16 cellular contexts compared by ENCODE assay signal in genomic region chr7:51350195-51350896, GRCh38. TPM values are rescaled to one million over a fixed set of nuclear protein-coding genes. Genes with fewer than 3 reads are reported as not detected.
DNase-seq lines count a peak whose midpoint lies in the region; ATAC-seq, FAIRE-seq and TF ChIP-seq lines count a peak whose summit lies in the region.
"Had no signal": no experiment of that assay in that cellular context is flagged by ENCODE, and none has a peak within 500 bp of the region (broad histone marks: within the 10 kb centered on the region; RNA-seq: fewer than 3 reads in every experiment).

No MANE protein-coding gene starts in this region.

- peak; percentile 90 for DNase-seq in Daoy (ENCODE audit: low read depth)
- peak; percentile 98 for DNase-seq in NCI-H2171 treated with DMSO at 0.1 percent for 48 hours (lab: John Stamatoyannopoulos, UW)
- DNase-seq in bronchial epithelial cell (ENCODE audit: low read depth) = peak; percentile 96
- DNase-seq in anterior cingulate cortex (lab: John Stamatoyannopoulos, UW) = no peak
- no peak for DNase-seq in GM13976 (ENCODE audit: low spot score)
- DNase-seq: activated CD4-positive, alpha-beta T cell treated with anti-CD3 and anti-CD28 coated beads, Interleukin-2, amount 10 ng/mL, durations not matched to agents 24 days and 14 days; HFFc6; naive B cell; RPMI8226; stimulated activated CD4-positive, alpha-beta T cell treated with anti-CD3 and anti-CD28 coated beads, Interleukin-4, amount 100 ng/mL, for 24 hours; uterus had no signal

- H3K27me3 Mint-ChIP-seq in nephron (ENCODE audit: low read depth) = no peaks in the 10 kb centered on the region
- H3K27me3 Mint-ChIP-seq: activated CD4-positive, alpha-beta T cell treated with anti-CD3 and anti-CD28 coated beads, Interleukin-2, amount 10 ng/mL, durations not matched to agents 24 days and 14 days; naive B cell had no signal

- no peaks in the 10 kb centered on the region for H3K27me3 ChIP-seq in bronchial epithelial cell (ENCODE audit: control insufficient read depth, insufficient read depth, low read length)
- H3K27me3 ChIP-seq: ascending aorta, gastroesophageal sphincter, uterus had no signal

- no peak overlapping the region for H3K4me3 ChIP-seq in bronchial epithelial cell (ENCODE audit: low read depth, low read length)
- H3K4me3 ChIP-seq: ascending aorta, gastroesophageal sphincter, uterus had no signal

- in situ Hi-C loops in GM13976 (cut with MboI; ENCODE audit: low sequenced_read_pairs, unreplicated experiment) = no loop called here

- H3K36me3 Mint-ChIP-seq in nephron (ENCODE audit: low read depth) = no peaks in the 10 kb centered on the region
- H3K36me3 Mint-ChIP-seq: naive B cell had no signal

- H3K9me3 Mint-ChIP-seq in nephron = no peaks in the 10 kb centered on the region
- H3K9me3 Mint-ChIP-seq: activated CD4-positive, alpha-beta T cell treated with anti-CD3 and anti-CD28 coated beads, Interleukin-2, amount 10 ng/mL, durations not matched to agents 24 days and 14 days had no signal

- ATAC-seq in HG03469 (IDR thresholded peaks at IDR 0.05; ENCODE audit: unreplicated experiment) (no peak), GM21360 (IDR thresholded peaks at IDR 0.05; ENCODE audit: unreplicated experiment) (no peak)
- ATAC-seq: gastroesophageal sphincter had no signal

- no peaks in the 10 kb centered on the region for H3K36me3 ChIP-seq in bronchial epithelial cell (ENCODE audit: control insufficient read depth, insufficient read depth, low read length)
- H3K36me3 ChIP-seq: ascending aorta, gastroesophageal sphincter, uterus had no signal

- peak overlapping the region in 1 of 3 experiments; percentile 7 for H3K4me3 Mint-ChIP-seq in nephron
- H3K4me3 Mint-ChIP-seq: activated CD4-positive, alpha-beta T cell treated with anti-CD3 and anti-CD28 coated beads, Interleukin-2, amount 10 ng/mL, durations not matched to agents 24 days and 14 days; HFFc6; naive B cell had no signal

- TF ChIP-seq CTCF in bronchial epithelial cell (IDR thresholded peaks at IDR 0.05; ENCODE audit: insufficient read depth, low read length, severe bottlenecking) (no peak), nephron (IDR thresholded peaks at IDR 0.05; ENCODE audit: unreplicated experiment in 3 of 3) (no peak), GM13976 (IDR thresholded peaks at IDR 0.05; ENCODE audit: borderline replicate concordance, control extremely low read depth, extremely low read depth, insufficient read depth, missing control alignments) (no peak)

- peak; percentile 98 for FAIRE-seq in bronchial epithelial cell (lab: Jason Lieb, UNC)

- peak overlapping the region; percentile 48 to 80 (median 61) for H3K27ac Mint-ChIP-seq in nephron
- H3K27ac Mint-ChIP-seq: activated CD4-positive, alpha-beta T cell treated with anti-CD3 and anti-CD28 coated beads, Interleukin-2, amount 10 ng/mL, durations not matched to agents 24 days and 14 days; HFFc6; naive B cell had no signal

- peaks cover 43% of the 10 kb centered on the region for H3K4me1 Mint-ChIP-seq in nephron
- H3K4me1 Mint-ChIP-seq: activated CD4-positive, alpha-beta T cell treated with anti-CD3 and anti-CD28 coated beads, Interleukin-2, amount 10 ng/mL, durations not matched to agents 24 days and 14 days had no signal

RNA-seq across cellular contexts. Expression of gene COBL, which starts 33.7 kb away (rescaled TPM):
- total RNA-seq in Daoy (2014; rRNA removed; shearing (Covaris generic)) = 4.6 and 6.1 TPM in 2 replicates
- total RNA-seq in bronchial epithelial cell = 1.1 and 4.1 TPM in 2 replicates
- total RNA-seq: activated CD4-positive, alpha-beta T cell treated with anti-CD3 and anti-CD28 coated beads, Interleukin-2, amount 10 ng/mL, durations not matched to agents 24 days and 14 days; HFFc6 had no signal

Comparison
In these comparisons a context has a peak if more than half of its experiments do, and no peak if none do; other contexts are left out.
1. DNase-seq: peak in Daoy (single experiment), NCI-H2171 treated with DMSO at 0.1 percent for 48 hours (single experiment) and bronchial epithelial cell (single experiment); none in anterior cingulate cortex (0 of 58) and GM13976 (single experiment).